32 cellular contexts compared by ENCODE assay signal in the genomic region with DNA sequence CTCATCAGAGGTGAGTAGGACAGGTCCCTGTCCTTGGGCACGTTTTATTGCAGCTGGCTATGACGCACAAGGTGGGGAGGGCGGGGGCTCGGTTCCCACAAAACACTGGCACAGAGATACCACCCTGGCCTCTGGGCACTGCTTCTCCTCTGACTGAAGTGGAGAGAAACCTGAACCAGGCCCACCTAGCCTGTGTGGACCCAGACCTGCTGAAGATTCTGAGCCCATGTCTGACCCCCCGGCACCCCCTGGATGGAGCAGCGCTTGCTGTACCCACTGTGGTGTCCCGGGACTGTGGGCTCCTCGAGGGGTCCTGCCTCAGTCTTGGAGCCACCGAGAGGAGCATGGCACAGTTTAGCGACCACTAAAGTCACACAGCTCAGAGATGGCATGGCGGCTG.
"Had no signal": no experiment of that assay in that cellular context is flagged by ENCODE, and none has a peak within 500 bp of the region (broad histone marks: within the 10 kb centered on the region; RNA-seq: fewer than 3 reads in every experiment).

No MANE protein-coding gene starts in this region.

- H3K4me1 ChIP-seq: Peyer's patch, SJCRH30 had no signal

- H3K9me3 ChIP-seq: Peyer's patch, SJCRH30 had no signal

- DNase-seq: activated CD4-positive, alpha-beta memory T cell treated with anti-CD3 and anti-CD28 coated beads, Interleukin-2, amount 10 ng/mL, durations not matched to agents 7 days and 5 days; activated CD4-positive, alpha-beta T cell treated with anti-CD3 and anti-CD28 coated beads for 1 hour; activated CD4-positive, alpha-beta T cell treated with anti-CD3 and anti-CD28 coated beads for 48 hours; activated CD4-positive, CD25-positive, alpha-beta regulatory T cell; activated CD8-positive, alpha-beta memory T cell treated with anti-CD3 and anti-CD28 coated beads for 24 hours; activated CD8-positive, alpha-beta memory T cell treated with anti-CD3 and anti-CD28 coated beads, Interleukin-2, amount 10 ng/mL, durations not matched to agents 7 days and 5 days; activated CD8-positive, alpha-beta memory T cell treated with anti-CD3 and anti-CD28 coated beads, Interleukin-2, amount 50 U/mL, for 48 hours; activated effector memory CD4-positive, alpha-beta T cell treated with Interleukin-2 at 50 U/mL for 16 hours; activated naive CD4-positive, alpha-beta T cell treated with anti-CD3 and anti-CD28 coated beads, Interleukin-2, amount 10 ng/mL, durations not matched to agents 7 days and 5 days; activated naive CD8-positive, alpha-beta T cell treated with anti-CD3 and anti-CD28 coated beads, Interleukin-2, amount 50 U/mL, for 24 hours; activated T-cell treated with anti-CD3 and anti-CD28 coated beads, Interleukin-2, amount 50 U/mL, for 48 hours; anterior cingulate cortex; brain microvascular endothelial cell; Karpas-422; NCI-H1105; NCI-H1417 treated with DMSO at 0.1 percent for 48 hours; NCI-H187 treated with DMSO at 0.1 percent for 48 hours; NCI-H2081; NCI-H2171 treated with DMSO at 0.1 percent for 48 hours; NCI-H2227 treated with DMSO at 0.1 percent for 48 hours; NCI-H446; NCI-H510A treated with DMSO at 0.1 percent for 48 hours; NCI-H69; PC-3; Peyer's patch; RPMI8226; SHP77; SJCRH30; T1000; WERI-Rb-1 had no signal

- H3K27me3 ChIP-seq: brain microvascular endothelial cell, Peyer's patch, SJCRH30 had no signal

- FAIRE-seq: K562 had no signal

- ATAC-seq: activated CD8-positive, alpha-beta memory T cell treated with anti-CD3 and anti-CD28 coated beads, Interleukin-2, amount 10 ng/mL, durations not matched to agents 7 days and 5 days; activated naive CD8-positive, alpha-beta T cell treated with anti-CD3 and anti-CD28 coated beads, Interleukin-2, amount 50 U/mL, for 24 hours; K562; PC-3 had no signal

- H3K4me3 ChIP-seq: K562, Peyer's patch, SJCRH30, SK-N-MC had no signal

- H3K36me3 ChIP-seq: Peyer's patch, SJCRH30, WERI-Rb-1 had no signal

- H3K27ac ChIP-seq: brain microvascular endothelial cell, Peyer's patch, SJCRH30, SK-N-MC, WERI-Rb-1 had no signal
